In the genomic region with DNA sequence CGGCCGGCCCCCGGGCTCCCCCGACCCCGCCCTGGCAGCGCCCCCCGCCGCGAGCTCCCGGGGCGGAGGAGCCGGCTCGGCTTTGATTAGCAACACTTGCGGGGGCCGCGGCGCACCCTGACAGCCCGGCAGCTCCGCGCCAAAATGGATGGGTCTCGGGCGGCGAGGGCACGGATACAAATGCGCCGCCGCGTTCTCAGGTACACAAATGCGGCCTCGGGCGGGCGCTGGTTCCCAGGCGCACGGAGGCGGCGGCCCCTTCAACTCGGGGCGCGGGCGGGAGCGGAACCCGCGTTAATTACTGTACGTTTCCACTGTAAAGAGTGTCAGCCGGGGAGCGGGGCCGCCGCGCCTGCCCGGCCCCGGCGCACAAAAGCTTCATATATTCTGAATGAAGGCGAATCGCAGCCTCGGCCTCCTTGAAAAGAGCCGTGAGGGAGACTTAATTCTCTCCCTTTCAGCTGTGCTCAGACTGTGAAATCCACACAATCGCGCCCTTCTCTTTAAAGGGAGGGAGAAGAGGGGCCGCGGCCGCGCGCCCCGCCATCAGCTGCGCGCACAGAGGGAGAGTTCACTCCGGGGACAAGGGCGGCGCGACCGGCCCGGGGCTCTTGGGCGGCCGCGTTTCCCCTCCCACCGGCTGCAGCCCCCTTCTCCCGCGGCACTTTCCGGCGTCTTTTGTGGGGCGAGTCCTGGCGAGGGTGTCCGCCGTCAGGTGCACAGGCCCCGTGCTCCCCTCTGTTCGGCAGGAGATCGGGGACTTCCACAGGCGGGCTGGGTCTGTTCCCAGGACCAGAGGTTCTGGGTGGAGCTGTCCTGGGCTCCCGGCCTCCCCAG, we compare ENCODE assay signal across 10 cellular contexts.
DNase-seq lines count a peak whose midpoint lies in the region; ATAC-seq lines count a peak whose summit lies in the region.
"Had no signal": no experiment of that assay in that cellular context is flagged by ENCODE, and none has a peak within 500 bp of the region (broad histone marks: within the 10 kb centered on the region; RNA-seq: fewer than 3 reads in every experiment).

No MANE protein-coding gene starts in this region.

- ATAC-seq in HG03280 (IDR thresholded peaks at IDR 0.05; ENCODE audit: unreplicated experiment) (no peak), GM21619 (IDR thresholded peaks at IDR 0.05; ENCODE audit: unreplicated experiment) (no peak), GM21723 (IDR thresholded peaks at IDR 0.05; ENCODE audit: unreplicated experiment) (no peak)

- intact Hi-C loops in posterior cingulate gyrus (cut with DNase I), result no loop called here

- peak; percentile 20 for DNase-seq in EL
- DNase-seq in NOMO-1 treated with DMSO at 0.1 percent for 48 hours (lab: John Stamatoyannopoulos, UW; ENCODE audit: unreplicated experiment), result peak; percentile 30
- DNase-seq in fibroblast of peridontal ligament (ENCODE audit: extremely low read depth), result peak; percentile 2
- DNase-seq in posterior cingulate gyrus, result peak in 7 of 10 donors; percentile 8 to 84 (median 15)
- DNase-seq in GM03348 (ENCODE audit: low spot score), result no peak
- DNase-seq: activated naive CD8-positive, alpha-beta T cell treated with anti-CD3 and anti-CD28 coated beads, Interleukin-2, amount 10 ng/mL, durations not matched to agents 7 days and 5 days; stimulated activated naive CD4-positive, alpha-beta T cell treated with Interleukin-2 at 50 U/mL for 16 hours had no signal
